In the genomic region with DNA sequence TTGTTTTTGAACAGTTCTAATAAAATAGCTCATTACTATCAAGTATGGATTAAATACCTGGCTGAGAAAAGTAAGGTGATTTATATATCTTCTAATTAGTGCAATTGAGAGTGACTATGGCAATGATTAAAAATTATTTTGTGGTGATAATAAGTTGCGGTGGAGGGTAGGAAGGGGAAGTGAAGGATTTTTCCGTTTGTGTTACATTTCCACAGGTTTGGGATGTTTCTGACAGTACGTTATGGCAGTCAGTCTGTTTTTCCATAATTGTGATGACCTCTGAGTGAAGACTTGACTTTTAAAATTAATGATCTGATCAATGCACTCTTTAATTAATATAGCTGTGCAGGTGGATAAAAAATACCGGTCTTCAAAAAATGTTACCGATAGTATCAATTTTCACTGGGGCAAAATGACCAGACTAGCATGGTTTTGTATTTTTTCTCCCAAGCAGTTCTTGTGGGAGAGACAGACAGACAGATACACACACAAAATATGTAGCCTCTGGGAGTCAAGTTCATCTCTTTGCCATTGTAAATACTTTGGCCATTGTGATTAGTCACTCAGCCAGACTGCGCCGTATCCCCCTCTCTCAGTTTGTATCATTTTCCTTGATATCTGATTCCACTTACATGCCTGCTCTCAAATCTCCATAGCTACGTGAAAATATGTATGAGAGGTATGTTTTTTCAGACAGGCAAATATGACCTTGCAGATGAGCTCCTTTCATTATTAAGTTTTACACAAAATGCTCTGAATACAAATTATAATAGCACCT, we compare ENCODE assay signal across 14 cellular contexts.
DNase-seq lines count a peak whose midpoint lies in the region; TF ChIP-seq lines count a peak whose summit lies in the region.
"Had no signal": no experiment of that assay in that cellular context is flagged by ENCODE, and none has a peak within 500 bp of the region (broad histone marks: within the 10 kb centered on the region; RNA-seq: fewer than 3 reads in every experiment).

No MANE protein-coding gene starts in this region.

- H3K27ac Mint-ChIP-seq in activated naive CD8-positive, alpha-beta T cell, result peak overlapping the region; percentile 16
- H3K27ac Mint-ChIP-seq in activated naive CD8-positive, alpha-beta T cell treated with anti-CD3 and anti-CD28 coated beads for 36 hours, result no peak overlapping the region
- H3K27ac Mint-ChIP-seq: activated CD4-positive, alpha-beta T cell treated with anti-CD3 and anti-CD28 coated beads, Interleukin-2, amount 10 ng/mL, durations not matched to agents 7 days and 5 days had no signal

- peaks cover 9% of the 10 kb centered on the region for H3K36me3 Mint-ChIP-seq in activated naive CD8-positive, alpha-beta T cell
- peaks cover 9% of the 10 kb centered on the region for H3K36me3 Mint-ChIP-seq in activated naive CD8-positive, alpha-beta T cell treated with anti-CD3 and anti-CD28 coated beads for 36 hours

- H3K4me1 Mint-ChIP-seq in activated naive CD8-positive, alpha-beta T cell (ENCODE audit: low read depth), result peaks cover 69% of the 10 kb centered on the region
- peaks cover 59% of the 10 kb centered on the region for H3K4me1 Mint-ChIP-seq in activated naive CD8-positive, alpha-beta T cell treated with anti-CD3 and anti-CD28 coated beads for 36 hours

- H3K4me3 ChIP-seq in SJSA1, result no peak overlapping the region
- no peak overlapping the region for H3K4me3 ChIP-seq in fibroblast of pulmonary artery (replicated peaks; ENCODE audit: low read depth, low read length)
- no peak overlapping the region for H3K4me3 ChIP-seq in testis
- H3K4me3 ChIP-seq in HAP-1, result no peak overlapping the region
- H3K4me3 ChIP-seq: ovary, PC-9, tibial artery had no signal

- no peak for TF ChIP-seq POLR2A in testis (IDR thresholded peaks at IDR 0.05)

- WGBS in testis, 2 donors, result 58 to 71% methylated on average over 8 of the region's 8 CpGs

- no peaks in the 10 kb centered on the region for H3K9me3 Mint-ChIP-seq in activated naive CD8-positive, alpha-beta T cell (ENCODE audit: low read depth)
- H3K9me3 Mint-ChIP-seq in activated naive CD8-positive, alpha-beta T cell treated with anti-CD3 and anti-CD28 coated beads for 36 hours, result no peaks in the 10 kb centered on the region
- H3K9me3 Mint-ChIP-seq: activated CD4-positive, alpha-beta T cell treated with anti-CD3 and anti-CD28 coated beads, Interleukin-2, amount 10 ng/mL, durations not matched to agents 7 days and 5 days had no signal

- TF ChIP-seq CTCF in fibroblast of pulmonary artery (IDR thresholded peaks at IDR 0.05; ENCODE audit: low read length, missing control alignments), result no peak
- TF ChIP-seq CTCF in testis (IDR thresholded peaks at IDR 0.05), result no peak

- H3K4me1 ChIP-seq in SJSA1 (replicated peaks) (peaks cover 71% of the 10 kb centered on the region), testis (peaks cover 38% of the 10 kb centered on the region), HAP-1 (no peaks in the 10 kb centered on the region)

- no peak overlapping the region for H3K4me3 Mint-ChIP-seq in activated naive CD8-positive, alpha-beta T cell
- H3K4me3 Mint-ChIP-seq in activated naive CD8-positive, alpha-beta T cell treated with anti-CD3 and anti-CD28 coated beads for 36 hours, result no peak overlapping the region
- H3K4me3 Mint-ChIP-seq: activated CD4-positive, alpha-beta T cell treated with anti-CD3 and anti-CD28 coated beads, Interleukin-2, amount 10 ng/mL, durations not matched to agents 7 days and 5 days had no signal

- in situ Hi-C loops in HAP-1 (cut with MboI; ENCODE audit: low sequenced_read_pairs), result no loop called here

- H3K27me3 ChIP-seq in SJSA1 (replicated peaks) (no peaks in the 10 kb centered on the region), testis (no peaks in the 10 kb centered on the region), HAP-1 (ENCODE audit: low read depth) (no peaks in the 10 kb centered on the region)
- H3K27me3 ChIP-seq: ovary, tibial artery had no signal

- H3K36me3 ChIP-seq in SJSA1 (no peaks in the 10 kb centered on the region), testis (ENCODE audit: low read depth, missing control alignments) (no peaks in the 10 kb centered on the region), HAP-1 (replicated peaks) (no peaks in the 10 kb centered on the region)
- H3K36me3 ChIP-seq: ovary, tibial artery had no signal

- H3K27ac ChIP-seq in SJSA1 (peak overlapping the region; percentile 46), testis (peak overlapping the region in 1 of 2 donors; percentile 12)
- H3K27ac ChIP-seq: ovary, PC-9, tibial artery had no signal

- intact Hi-C loops in testis (cut with DNase I; ENCODE audit: low total_unique reads), result no loop called here

- DNase-seq in activated naive CD8-positive, alpha-beta T cell treated with anti-CD3 and anti-CD28 coated beads for 36 hours, result no peak
- DNase-seq in SJSA1 (ENCODE audit: low read depth in 1 of 2, low spot score in 2 of 2), result peak in 1 of 2 experiments; percentile 72
- peak; percentile 65 for DNase-seq in fibroblast of pulmonary artery (ENCODE audit: low read depth)
- DNase-seq in testis, result peak; percentile 54
- DNase-seq in NCI-H1048 (lab: John Stamatoyannopoulos, UW), result no peak
- DNase-seq in HAP-1 (ENCODE audit: low spot score in 2 of 2), result no peak
- no peak for DNase-seq in NK-92 treated with Interleukin-12 subunit alpha and Interleukin-12 subunit beta, amount 100 ng/mL, for 24 hours (lab: John Stamatoyannopoulos, UW)
- DNase-seq: activated CD4-positive, alpha-beta T cell treated with anti-CD3 and anti-CD28 coated beads, Interleukin-2, amount 10 ng/mL, durations not matched to agents 7 days and 5 days; DMS153; NCI-H446 treated with DMSO at 0.1 percent for 48 hours; ovary; PC-9 had no signal

- H3K9me3 ChIP-seq in SJSA1 (replicated peaks) (no peaks in the 10 kb centered on the region), testis (no peaks in the 10 kb centered on the region), HAP-1 (no peaks in the 10 kb centered on the region)
- H3K9me3 ChIP-seq: ovary, tibial artery had no signal

- no peaks in the 10 kb centered on the region for H3K27me3 Mint-ChIP-seq in activated naive CD8-positive, alpha-beta T cell
- no peaks in the 10 kb centered on the region for H3K27me3 Mint-ChIP-seq in activated naive CD8-positive, alpha-beta T cell treated with anti-CD3 and anti-CD28 coated beads for 36 hours
- H3K27me3 Mint-ChIP-seq: activated CD4-positive, alpha-beta T cell treated with anti-CD3 and anti-CD28 coated beads, Interleukin-2, amount 10 ng/mL, durations not matched to agents 7 days and 5 days had no signal

Comparison
In these comparisons a context has a peak if more than half of its experiments do, and no peak if none do; other contexts are left out.
1. DNase-seq: peak in fibroblast of pulmonary artery (single experiment) and testis (single experiment); none in activated naive CD8-positive, alpha-beta T cell treated with anti-CD3 and anti-CD28 coated beads for 36 hours (single experiment), NCI-H1048 (single experiment), HAP-1 (0 of 2) and NK-92 treated with Interleukin-12 subunit alpha and Interleukin-12 subunit beta, amount 100 ng/mL, for 24 hours (single experiment).